Comparison of ENCODE assay signal across 8 cellular contexts in the genomic region with DNA sequence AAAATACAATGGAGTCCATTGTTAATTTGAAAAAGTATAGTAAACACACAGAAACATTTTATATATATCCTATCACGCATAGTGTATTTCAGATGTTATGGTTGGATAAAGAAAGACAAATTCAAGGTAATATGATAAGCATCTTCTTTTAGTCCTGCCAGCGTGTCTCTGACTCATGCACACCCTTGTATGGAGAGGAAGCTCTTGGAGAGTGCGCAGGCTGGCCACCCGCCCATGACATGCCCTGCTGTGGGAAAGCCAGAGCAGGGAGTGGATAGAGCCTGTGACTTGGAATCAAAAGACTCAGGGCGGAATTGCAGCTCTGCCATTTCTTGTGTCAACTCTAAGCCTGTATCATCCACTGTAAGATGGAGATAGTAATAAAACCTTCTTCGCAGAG. TPM values are rescaled to one million over a fixed set of nuclear protein-coding genes. Genes with fewer than 3 reads are reported as not detected.
DNase-seq lines count a peak whose midpoint lies in the region; ATAC-seq and TF ChIP-seq lines count a peak whose summit lies in the region.

No MANE protein-coding gene starts in this region.

- no peaks in the 10 kb centered on the region for H3K27me3 ChIP-seq in ovary

- peaks cover 13% of the 10 kb centered on the region for H3K4me1 ChIP-seq in ovary (ENCODE audit: insufficient read depth)

- H3K36me3 ChIP-seq in ovary = no peaks in the 10 kb centered on the region

- TF ChIP-seq CTCF in epithelial cell of esophagus (IDR thresholded peaks at IDR 0.05; ENCODE audit: insufficient read depth, low read depth, low read length, missing control alignments) = no peak
- TF ChIP-seq CTCF in ovary (IDR thresholded peaks at IDR 0.05) = no peak

- TF ChIP-seq EP300 in ovary (IDR thresholded peaks at IDR 0.05) = no peak

- TF ChIP-seq POLR2A in ovary (IDR thresholded peaks at IDR 0.05) = no peak

- ATAC-seq in HG02981 (IDR thresholded peaks at IDR 0.05; ENCODE audit: unreplicated experiment) = no peak
- ATAC-seq in GM18907 (IDR thresholded peaks at IDR 0.05; ENCODE audit: unreplicated experiment) = no peak

- H3K4me3 ChIP-seq in epithelial cell of esophagus (ENCODE audit: low read length) = no peak overlapping the region
- no peak overlapping the region for H3K4me3 ChIP-seq in ovary

- 66 to 68% (median 67%) methylated on average over 6 of the region's 6 CpGs for WGBS in ovary, 3 donors

- no peaks in the 10 kb centered on the region for H3K9me3 ChIP-seq in ovary

- DNase-seq in C1 segment of cervical spinal cord (lab: John Stamatoyannopoulos, UW) (peak in 11 of 14 donors; percentile 9 to 91 (median 49)), NCI-H446 (lab: John Stamatoyannopoulos, UW) (peak; percentile 4 to 64), epithelial cell of esophagus (ENCODE audit: low read depth) (peak; percentile 93), ovary (peak in 4 of 5 donors; percentile 31 to 45 (median 43)), NCI-H146 (lab: John Stamatoyannopoulos, UW) (no peak), NCI-H345 (lab: John Stamatoyannopoulos, UW) (no peak)

- intact Hi-C loops in ovary (cut with DNase I) = no loop called here

- H3K27ac ChIP-seq in ovary = no peak overlapping the region

RNA-seq across cellular contexts. Expression of gene COPG1, which starts 23.0 kb away (rescaled TPM):
- 100 to 1,000 TPM in 5 of 7 donors, 10 to 100 TPM in 2; 49.2 to 147 (median 115) TPM for total RNA-seq in ovary
- 100 to 1,000 TPM in 1 of 2 donors, 10 to 100 TPM in 1; 62.6 to 133 TPM for polyA plus RNA-seq in ovary

RNA-seq across cellular contexts. Expression of gene CNBP, which starts 42.7 kb away (rescaled TPM):
- 100 to 1,000 TPM; 383 to 530 (median 467) TPM for total RNA-seq in ovary
- 100 to 1,000 TPM; 408 to 540 TPM for polyA plus RNA-seq in ovary

RNA-seq across cellular contexts. Expression of gene HMCES, which starts 52.3 kb away (rescaled TPM):
- 10 to 100 TPM; 15.5 to 44.5 (median 35.2) TPM for total RNA-seq in ovary
- 10 to 100 TPM; 27.5 to 44.3 TPM for polyA plus RNA-seq in ovary

Comparison
In these comparisons a context has a peak if more than half of its experiments do, and no peak if none do; other contexts are left out.
1. DNase-seq: peak in C1 segment of cervical spinal cord (11 of 14), NCI-H446 (2 of 2), epithelial cell of esophagus (single experiment) and ovary (4 of 5); none in NCI-H146 (single experiment) and NCI-H345 (single experiment).